Comparison of ENCODE assay signal across 10 cellular contexts in the genomic region with DNA sequence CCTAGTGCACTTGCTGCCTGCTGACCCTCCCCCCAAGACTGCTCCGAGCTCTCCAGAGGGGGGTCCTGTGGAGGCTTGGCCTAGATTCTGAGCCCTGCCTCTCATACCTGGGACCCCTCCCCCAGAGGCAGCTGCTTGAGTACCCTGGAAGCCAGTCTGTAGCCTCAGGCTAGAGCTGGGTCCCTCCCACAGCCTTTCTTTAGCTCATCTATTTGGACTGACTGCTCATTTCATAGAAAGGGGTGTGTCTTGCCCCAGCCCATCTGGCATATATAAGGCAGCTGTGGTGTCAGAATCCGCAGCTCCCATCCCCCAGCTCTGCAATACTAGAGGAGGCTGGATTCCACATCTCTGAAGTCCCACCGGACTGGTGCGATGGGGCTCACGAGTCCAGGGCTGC. TPM values are rescaled to one million over a fixed set of nuclear protein-coding genes. Genes with fewer than 3 reads are reported as not detected.
DNase-seq lines count a peak whose midpoint lies in the region; ATAC-seq and TF ChIP-seq lines count a peak whose summit lies in the region.
"Had no signal": no experiment of that assay in that cellular context is flagged by ENCODE, and none has a peak within 500 bp of the region (broad histone marks: within the 10 kb centered on the region; RNA-seq: fewer than 3 reads in every experiment).

No MANE protein-coding gene starts in this region.

- H3K9ac ChIP-seq in KMS-11, result no peak overlapping the region

- H3K27me3 ChIP-seq in KMS-11 (ENCODE audit: insufficient read depth, low read depth), result no peaks in the 10 kb centered on the region; the same call in 1 of the 2 replicates

- H3K36me3 ChIP-seq in KMS-11 (ENCODE audit: insufficient read depth), result no peaks in the 10 kb centered on the region

- H3K4me1 Mint-ChIP-seq in activated CD8-positive, alpha-beta T cell treated with anti-CD3 and anti-CD28 coated beads, Interleukin-2, amount 10 ng/mL, durations not matched to agents 7 days and 5 days (ENCODE audit: low read depth), result peaks cover 6% of the 10 kb centered on the region
- H3K4me1 Mint-ChIP-seq in osteocyte (ENCODE audit: unreplicated experiment), result peaks cover 11% of the 10 kb centered on the region

- no peaks in the 10 kb centered on the region for H3K9me3 Mint-ChIP-seq in activated CD8-positive, alpha-beta T cell treated with anti-CD3 and anti-CD28 coated beads, Interleukin-2, amount 10 ng/mL, durations not matched to agents 7 days and 5 days (ENCODE audit: insufficient read depth)
- no peaks in the 10 kb centered on the region for H3K9me3 Mint-ChIP-seq in osteocyte (ENCODE audit: unreplicated experiment)
- H3K9me3 Mint-ChIP-seq: CD14-positive monocyte, immature natural killer cell had no signal

- H3K36me3 Mint-ChIP-seq in activated CD8-positive, alpha-beta T cell treated with anti-CD3 and anti-CD28 coated beads, Interleukin-2, amount 10 ng/mL, durations not matched to agents 7 days and 5 days (ENCODE audit: low read depth), result no peaks in the 10 kb centered on the region
- no peaks in the 10 kb centered on the region for H3K36me3 Mint-ChIP-seq in osteocyte (ENCODE audit: unreplicated experiment)
- H3K36me3 Mint-ChIP-seq: CD14-positive monocyte had no signal

- CTCF ChIA-PET in AG04449 (lab: Yijun Ruan, JAX), result interaction anchor here (0.7 to 4.7 kb wide), 12 partner anchors 8 to 354 kb away, joined by 3 to 18 read pairs (median 4); a partner anchor contains a TSS
- CTCF ChIA-PET in activated CD8-positive, alpha-beta T cell treated with anti-CD3 and anti-CD28 coated beads, Interleukin-2, amount 10 ng/mL, durations not matched to agents 7 days and 5 days (lab: Charles Lee), result interaction anchor here (0.7 to 2.6 kb wide), 10 partner anchors 10 to 354 kb away, joined by 3 to 14 read pairs (median 3); no protein-coding TSS in a partner anchor

- H4K20me1 ChIP-seq in KMS-11 (ENCODE audit: insufficient read depth), result no peaks in the 10 kb centered on the region

- no peak overlapping the region for H3K27ac Mint-ChIP-seq in activated CD8-positive, alpha-beta T cell treated with anti-CD3 and anti-CD28 coated beads, Interleukin-2, amount 10 ng/mL, durations not matched to agents 7 days and 5 days
- no peak overlapping the region for H3K27ac Mint-ChIP-seq in osteocyte (ENCODE audit: unreplicated experiment)
- H3K27ac Mint-ChIP-seq: CD14-positive monocyte, immature natural killer cell had no signal

- H3K4me3 ChIP-seq in AG04449 (ENCODE audit: low read depth, low read length) (peak overlapping the region; percentile 38; the same call in 1 of the 2 replicates), KMS-11 (IDR thresholded peaks at IDR 0.05; ENCODE audit: insufficient read depth, low read depth, low read length) (no peak overlapping the region), fibroblast of villous mesenchyme (ENCODE audit: low read depth, low read length) (peak overlapping the region; percentile 41)

- no peak overlapping the region for H3K4me3 Mint-ChIP-seq in activated CD8-positive, alpha-beta T cell treated with anti-CD3 and anti-CD28 coated beads, Interleukin-2, amount 10 ng/mL, durations not matched to agents 7 days and 5 days
- no peak overlapping the region for H3K4me3 Mint-ChIP-seq in osteocyte (ENCODE audit: unreplicated experiment)
- H3K4me3 Mint-ChIP-seq: immature natural killer cell had no signal

- no peak for ATAC-seq in HG03378 (IDR thresholded peaks at IDR 0.05; ENCODE audit: unreplicated experiment)
- ATAC-seq in activated CD8-positive, alpha-beta T cell treated with anti-CD3 and anti-CD28 coated beads, Interleukin-2, amount 10 ng/mL, durations not matched to agents 7 days and 5 days, result no peak
- ATAC-seq in stimulated activated naive CD8-positive, alpha-beta T cell treated with anti-CD3 and anti-CD28 coated beads, Interleukin-15, Interleukin-2, amounts not matched to agents 100 U/mL and 50 U/mL, for 24 hours, result no peak

- peak overlapping the region; percentile 22; the same call in 1 of the 2 replicates for H3K4me2 ChIP-seq in KMS-11

- DNase-seq in AG04449 (ENCODE audit: low read depth, low spot score) (peak; percentile 9), NCI-H526 treated with DMSO at 0.1 percent for 48 hours (lab: John Stamatoyannopoulos, UW) (peak; percentile 34), fibroblast of villous mesenchyme (ENCODE audit: low read depth) (peak; percentile 42), osteocyte (ENCODE audit: extremely low spot score, unreplicated experiment) (no peak)
- DNase-seq in activated CD8-positive, alpha-beta T cell treated with anti-CD3 and anti-CD28 coated beads, Interleukin-2, amount 10 ng/mL, durations not matched to agents 7 days and 5 days, result no peak
- DNase-seq in stimulated activated naive CD8-positive, alpha-beta T cell treated with anti-CD3 and anti-CD28 coated beads, Interleukin-15, Interleukin-2, amounts not matched to agents 100 U/mL and 50 U/mL, for 24 hours, result no peak
- DNase-seq: immature natural killer cell had no signal

- POLR2A ChIA-PET in AG04449 (lab: Yijun Ruan, JAX), result no interaction called here
- POLR2A ChIA-PET in activated CD8-positive, alpha-beta T cell treated with anti-CD3 and anti-CD28 coated beads, Interleukin-2, amount 10 ng/mL, durations not matched to agents 7 days and 5 days (lab: Charles Lee), result no interaction called here

- no peak overlapping the region for H2AFZ ChIP-seq in KMS-11 (ENCODE audit: low read depth)

- peaks cover 5% of the 10 kb centered on the region for H3K27me3 Mint-ChIP-seq in activated CD8-positive, alpha-beta T cell treated with anti-CD3 and anti-CD28 coated beads, Interleukin-2, amount 10 ng/mL, durations not matched to agents 7 days and 5 days (ENCODE audit: low read depth)
- peaks cover 15% of the 10 kb centered on the region for H3K27me3 Mint-ChIP-seq in osteocyte (ENCODE audit: unreplicated experiment)

- peaks cover 10% of the 10 kb centered on the region for H3K4me1 ChIP-seq in KMS-11 (ENCODE audit: low read depth, poor library complexity, severe bottlenecking)

- H3K27ac ChIP-seq in KMS-11, result no peak overlapping the region

- H3K79me2 ChIP-seq in KMS-11 (ENCODE audit: insufficient read depth, low read depth), result no peaks in the 10 kb centered on the region

- TF ChIP-seq CTCF in AG04449 (IDR thresholded peaks at IDR 0.05; ENCODE audit: insufficient read depth, low read length, missing control alignments) (no peak), KMS-11 (conservative IDR thresholded peaks at IDR 0.05; ENCODE audit: low read depth, low read length) (no peak), fibroblast of villous mesenchyme (IDR thresholded peaks at IDR 0.05; ENCODE audit: insufficient read depth, low read depth, low read length) (no peak), osteocyte (IDR thresholded peaks at IDR 0.05) (no peak)

RNA-seq across cellular contexts. Expression of a gene that starts 26.1 kb away (rescaled TPM):
- total RNA-seq in fibroblast of villous mesenchyme, result 17.1 and 18.1 TPM in 2 replicates
- total RNA-seq in activated CD8-positive, alpha-beta T cell treated with anti-CD3 and anti-CD28 coated beads, Interleukin-2, amount 10 ng/mL, durations not matched to agents 7 days and 5 days, result 10 to 100 TPM; 39.9 to 40.1 TPM
- total RNA-seq in osteocyte, result 36.3 and 38.6 TPM in 2 replicates

RNA-seq across cellular contexts. Expression of a gene that starts 26.5 kb away (rescaled TPM):
- total RNA-seq in fibroblast of villous mesenchyme (14.2 and 21.3 TPM in 2 replicates), osteocyte (18.2 and 19.0 TPM in 2 replicates)
- total RNA-seq in activated CD8-positive, alpha-beta T cell treated with anti-CD3 and anti-CD28 coated beads, Interleukin-2, amount 10 ng/mL, durations not matched to agents 7 days and 5 days, result 10 to 100 TPM; 12.4 to 14.7 TPM

Comparison
In these comparisons a context has a peak if more than half of its experiments do, and no peak if none do; other contexts are left out.
1. DNase-seq: peak in AG04449 (single experiment), NCI-H526 treated with DMSO at 0.1 percent for 48 hours (single experiment) and fibroblast of villous mesenchyme (single experiment); none in activated CD8-positive, alpha-beta T cell treated with anti-CD3 and anti-CD28 coated beads, Interleukin-2, amount 10 ng/mL, durations not matched to agents 7 days and 5 days (single experiment), stimulated activated naive CD8-positive, alpha-beta T cell treated with anti-CD3 and anti-CD28 coated beads, Interleukin-15, Interleukin-2, amounts not matched to agents 100 U/mL and 50 U/mL, for 24 hours (single experiment) and osteocyte (single experiment).